Comparison of ENCODE assay signal across 9 cellular contexts in the genomic region with DNA sequence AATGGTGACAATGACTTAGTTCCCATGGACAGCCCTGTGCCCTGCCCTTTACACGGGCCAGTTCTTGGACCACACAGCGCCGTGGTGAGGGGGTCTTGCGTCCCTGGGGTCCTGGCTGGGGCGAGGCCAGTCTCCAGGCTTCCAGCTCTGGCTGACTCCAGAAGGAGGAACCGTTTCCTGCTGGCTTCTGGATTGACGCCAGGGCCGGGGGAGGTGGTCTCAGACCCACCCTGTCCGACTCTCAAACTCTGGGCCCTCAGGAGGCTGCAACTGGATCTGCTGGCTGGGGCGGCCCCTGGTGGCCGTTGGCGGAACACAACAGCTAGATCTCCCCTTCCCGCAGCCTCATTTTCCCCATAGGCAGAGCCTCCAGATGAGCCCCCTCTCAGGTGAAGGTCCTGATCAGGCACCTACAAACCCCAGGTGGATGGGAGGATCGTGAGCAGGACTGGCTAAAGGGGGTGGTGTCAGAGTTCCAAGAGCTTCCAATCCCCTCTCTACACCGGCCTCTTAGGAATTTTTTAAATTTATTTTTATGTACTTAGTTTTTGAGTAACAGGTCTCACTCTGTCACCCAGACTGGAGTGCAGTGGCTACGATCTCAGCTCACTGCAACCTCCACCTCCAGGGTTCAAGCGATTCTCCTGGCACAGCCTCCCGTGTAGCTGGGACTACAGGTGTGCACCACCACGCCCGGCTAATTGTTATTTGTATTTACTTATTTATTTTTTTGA. TPM values are rescaled to one million over a fixed set of nuclear protein-coding genes. Genes with fewer than 3 reads are reported as not detected.
DNase-seq lines count a peak whose midpoint lies in the region; ATAC-seq lines count a peak whose summit lies in the region.
"Had no signal": no experiment of that assay in that cellular context is flagged by ENCODE, and none has a peak within 500 bp of the region (broad histone marks: within the 10 kb centered on the region; RNA-seq: fewer than 3 reads in every experiment).

No MANE protein-coding gene starts in this region.

- no peak overlapping the region for H3K27ac Mint-ChIP-seq in T-cell

- peaks cover 0 to 2% of the 10 kb centered on the region in 2 donors for H3K27me3 Mint-ChIP-seq in T-cell

- CTCF ChIA-PET in T-cell (lab: Charles Lee): interaction anchor here (0.6 to 2.2 kb wide), 5 partner anchors 40 to 196 kb away, joined by 3 to 10 read pairs (median 4); no protein-coding TSS in a partner anchor

- H3K4me3 ChIP-seq in Jurkat, Clone E6-1 (ENCODE audit: low read length): no peak overlapping the region
- H3K4me3 ChIP-seq: SK-N-MC had no signal

- no peaks in the 10 kb centered on the region for H3K9me3 Mint-ChIP-seq in T-cell

- POLR2A ChIA-PET in T-cell (lab: Charles Lee): no interaction called here

- DNase-seq in Caki2 (ENCODE audit: low read depth) (peak; percentile 38), T-cell (peak in 32 of 34 experiments; percentile 17 to 63 (median 48)), astrocyte of the hippocampus (ENCODE audit: low read depth, low spot score) (peak; percentile 75), inferior parietal cortex (ENCODE audit: extremely low spot score) (peak; percentile 29)
- DNase-seq in Jurkat, Clone E6-1 (ENCODE audit: low read depth, low spot score): peak; percentile 35
- DNase-seq in stimulated activated CD4-positive, alpha-beta T cell treated with anti-CD3 and anti-CD28 coated beads, Interleukin-2, amount 100 ng/mL, for 4 hours (ENCODE audit: low read depth): peak; percentile 39

- no peaks in the 10 kb centered on the region for H3K36me3 Mint-ChIP-seq in T-cell

- no peak overlapping the region for H3K4me3 Mint-ChIP-seq in T-cell

- in situ Hi-C loops in Caki2 (cut with HindIII; ENCODE audit: low pct_unique_long_range_greater_than_20kb, low sequenced_read_pairs): no loop called here

- peak; percentile 23 to 51 (median 42) for ATAC-seq in T-cell (replicated peaks in 1 of 4)
- no peak for ATAC-seq in HG03135 (IDR thresholded peaks at IDR 0.05; ENCODE audit: unreplicated experiment)
- no peak for ATAC-seq in GM19467 (IDR thresholded peaks at IDR 0.05; ENCODE audit: unreplicated experiment)

- peaks cover 5 to 13% (median 11%) of the 10 kb centered on the region in 3 donors for H3K4me1 Mint-ChIP-seq in T-cell

RNA-seq across cellular contexts. Expression of a gene that starts 8.0 kb away (rescaled TPM):
- not detected in 2 replicates for total RNA-seq in Caki2 (2014; rRNA removed; shearing (Covaris generic); ENCODE audit: low replicate concordance)
- polyA plus RNA-seq in Jurkat, Clone E6-1 (2012; ENCODE audit: insufficient read depth, insufficient read length): not detected
- 1 to 10 TPM; 1.4 to 3.3 (median 2.6) TPM for total RNA-seq in T-cell

RNA-seq across cellular contexts. Expression of a gene that starts 8.9 kb away (rescaled TPM):
- not detected in 2 replicates for total RNA-seq in Caki2 (2014; rRNA removed; shearing (Covaris generic); ENCODE audit: low replicate concordance)
- polyA plus RNA-seq in Jurkat, Clone E6-1 (2012; ENCODE audit: insufficient read depth, insufficient read length): not detected
- total RNA-seq in T-cell: under 1 TPM in 4 of 5 donors, not detected in 1; 0.19 to 0.86 (median 0.48) TPM

RNA-seq across cellular contexts. Expression of a gene that starts 19.4 kb away (rescaled TPM):
- 25.1 and 26.8 TPM in 2 replicates for total RNA-seq in Caki2 (2014; rRNA removed; shearing (Covaris generic); ENCODE audit: low replicate concordance)
- polyA plus RNA-seq in Jurkat, Clone E6-1 (2012; ENCODE audit: insufficient read depth, insufficient read length): not detected
- total RNA-seq in T-cell: 10 to 100 TPM; 43.9 to 62.0 (median 52.2) TPM

RNA-seq across cellular contexts. Expression of a gene that starts 33.8 kb away (rescaled TPM):
- total RNA-seq in Caki2 (2014; rRNA removed; shearing (Covaris generic); ENCODE audit: low replicate concordance): 77.8 and 129 TPM in 2 replicates
- polyA plus RNA-seq in Jurkat, Clone E6-1 (2012; ENCODE audit: insufficient read depth, insufficient read length): 78.9 TPM
- total RNA-seq in T-cell: 10 to 100 TPM; 21.0 to 41.4 (median 35.3) TPM

RNA-seq across cellular contexts. Expression of a gene that starts 48.7 kb away (rescaled TPM):
- 49.6 and 61.3 TPM in 2 replicates for total RNA-seq in Caki2 (2014; rRNA removed; shearing (Covaris generic); ENCODE audit: low replicate concordance)
- polyA plus RNA-seq in Jurkat, Clone E6-1 (2012; ENCODE audit: insufficient read depth, insufficient read length): 38.3 TPM
- total RNA-seq in T-cell: 10 to 100 TPM; 31.9 to 72.5 (median 65.7) TPM

Comparison
In these comparisons a context has a peak if more than half of its experiments do, and no peak if none do; other contexts are left out.
1. ATAC-seq: peak in T-cell (4 of 4); none in HG03135 (single experiment) and GM19467 (single experiment).
2. Peak in every context shown above with its lines, with median percentiles within 50 percentile points of each other: DNase-seq.